Comparison of ENCODE assay signal across 11 cellular contexts in genomic region chr1:32361308-32361673, GRCh38. TPM values are rescaled to one million over a fixed set of nuclear protein-coding genes. Genes with fewer than 3 reads are reported as not detected.
DNase-seq lines count a peak whose midpoint lies in the region; ATAC-seq and TF ChIP-seq lines count a peak whose summit lies in the region.
"Had no signal": no experiment of that assay in that cellular context is flagged by ENCODE, and none has a peak within 500 bp of the region (broad histone marks: within the 10 kb centered on the region; RNA-seq: fewer than 3 reads in every experiment).

No MANE protein-coding gene starts in this region.

- no peak for DNase-seq in coronary artery (ENCODE audit: low spot score)
- no peak for DNase-seq in naive thymus-derived CD8-positive, alpha-beta T cell
- DNase-seq in tibial artery: no peak
- no peak for DNase-seq in NCI-H1048 (lab: John Stamatoyannopoulos, UW)
- DNase-seq: activated CD4-positive, alpha-beta T cell treated with anti-CD3 and anti-CD28 coated beads, Interleukin-2, amount 10 ng/mL, durations not matched to agents 7 days and 5 days; DMS79; IMR-90 had no signal

- intact Hi-C loops in tibial artery (cut with DNase I; ENCODE audit: low total_unique reads): no loop called here

- H3K4me1 Mint-ChIP-seq in naive thymus-derived CD8-positive, alpha-beta T cell: peaks cover 16 to 37% (median 25%) of the 10 kb centered on the region in 4 donors

- TF ChIP-seq CTCF in OCI-LY1 (IDR thresholded peaks at IDR 0.05; ENCODE audit: low read length) (no peak), coronary artery (IDR thresholded peaks at IDR 0.05) (no peak), tibial artery (IDR thresholded peaks at IDR 0.05) (no peak)

- peak overlapping the region; percentile 58 for H3K4me2 ChIP-seq in OCI-LY1 (ENCODE audit: low read length)

- H3K27ac Mint-ChIP-seq in naive thymus-derived CD8-positive, alpha-beta T cell: peak overlapping the region in 1 of 10 donors; percentile 92

- no peak overlapping the region for H3K9ac ChIP-seq in OCI-LY1 (ENCODE audit: low read length)

- H3K9me2 ChIP-seq in OCI-LY1 (ENCODE audit: low read depth, low read length): no peaks in the 10 kb centered on the region

- H3K9me3 Mint-ChIP-seq in naive thymus-derived CD8-positive, alpha-beta T cell: no peaks in the 10 kb centered on the region
- H3K9me3 Mint-ChIP-seq: activated CD4-positive, alpha-beta T cell treated with anti-CD3 and anti-CD28 coated beads, Interleukin-2, amount 10 ng/mL, durations not matched to agents 7 days and 5 days had no signal

- no peak overlapping the region for H2AFZ ChIP-seq in OCI-LY1 (ENCODE audit: low read length)

- H3K9me3 ChIP-seq in OCI-LY1 (ENCODE audit: low read length): no peaks in the 10 kb centered on the region
- H3K9me3 ChIP-seq in tibial artery: no peaks in the 10 kb centered on the region

- no peaks in the 10 kb centered on the region for H3F3A ChIP-seq in OCI-LY1 (ENCODE audit: insufficient read depth, low read length)

- H3K79me2 ChIP-seq in OCI-LY1 (ENCODE audit: insufficient read depth, low read length): no peaks in the 10 kb centered on the region

- peaks cover 0 to 10% (median 2%) of the 10 kb centered on the region in 3 donors for H3K36me3 Mint-ChIP-seq in naive thymus-derived CD8-positive, alpha-beta T cell

- POLR2A ChIA-PET in naive thymus-derived CD8-positive, alpha-beta T cell (lab: Charles Lee): interaction anchor here (0.7 to 3.3 kb wide), 5 partner anchors 9 to 112 kb away, joined by 3 to 16 read pairs (median 6); partner anchors contain the start of gene MARCKSL1

- ATAC-seq in naive thymus-derived CD8-positive, alpha-beta T cell: peak; percentile 3 to 7
- ATAC-seq in GM21619 (IDR thresholded peaks at IDR 0.05; ENCODE audit: unreplicated experiment): no peak
- ATAC-seq in HG02852 (IDR thresholded peaks at IDR 0.05; ENCODE audit: unreplicated experiment): no peak

- peak overlapping the region in 5 of 10 donors; percentile 68 to 85 (median 79) for H3K4me3 Mint-ChIP-seq in naive thymus-derived CD8-positive, alpha-beta T cell

- peak overlapping the region; percentile 32 for H3K4me3 ChIP-seq in OCI-LY1 (ENCODE audit: low read depth, low read length, poor library complexity, severe bottlenecking)
- peak overlapping the region; percentile 74 for H3K4me3 ChIP-seq in coronary artery
- peak overlapping the region; percentile 36 to 54 for H3K4me3 ChIP-seq in tibial artery

- H3K4me1 ChIP-seq in OCI-LY1 (ENCODE audit: insufficient read depth, low read length, severe bottlenecking) (peaks cover 14% of the 10 kb centered on the region), tibial artery (peaks cover 0 to 20% (median 14%) of the 10 kb centered on the region in 4 donors)

- no peaks in the 10 kb centered on the region for H3K27me3 ChIP-seq in OCI-LY1 (ENCODE audit: insufficient read depth, low read length)
- no peaks in the 10 kb centered on the region for H3K27me3 ChIP-seq in tibial artery

- peaks cover 0 to 3% (median 0%) of the 10 kb centered on the region in 5 donors for H3K27me3 Mint-ChIP-seq in naive thymus-derived CD8-positive, alpha-beta T cell

- H3K27ac ChIP-seq in OCI-LY1 (ENCODE audit: low read depth, low read length, poor library complexity, severe bottlenecking) (no peak overlapping the region), coronary artery (peak overlapping the region; percentile 16 to 65), tibial artery (peak overlapping the region; percentile 44 to 56)

- H3K36me3 ChIP-seq in OCI-LY1 (ENCODE audit: insufficient read depth, low read length) (peaks cover 26% of the 10 kb centered on the region), tibial artery (peaks cover 8 to 32% (median 19%) of the 10 kb centered on the region in 3 donors)

- H4K20me1 ChIP-seq in OCI-LY1 (ENCODE audit: insufficient read depth, low read length): no peaks in the 10 kb centered on the region

RNA-seq across cellular contexts. Expression of gene FAM229A, which starts 1.0 kb away (rescaled TPM):
- total RNA-seq in naive thymus-derived CD8-positive, alpha-beta T cell: 10 to 100 TPM; 28.7 to 30.7 TPM
- polyA plus RNA-seq in naive thymus-derived CD8-positive, alpha-beta T cell: under 1 TPM; 0.06 to 0.47 (median 0.14) TPM

RNA-seq across cellular contexts. Expression of gene TSSK3, which starts 1.0 kb away (rescaled TPM):
- total RNA-seq in naive thymus-derived CD8-positive, alpha-beta T cell: 1 to 10 TPM; 2.9 to 3.7 TPM
- polyA plus RNA-seq in naive thymus-derived CD8-positive, alpha-beta T cell: 1 to 10 TPM in 2 of 3 donors, under 1 TPM in 1; 0.20 to 2.5 (median 2.0) TPM
- total RNA-seq: IMR-90 had no signal
- polyA plus RNA-seq: neural cell had no signal

RNA-seq across cellular contexts. Expression of gene MARCKSL1, which starts 25.3 kb away (rescaled TPM):
- 10 to 100 TPM; 39.1 to 41.1 TPM for total RNA-seq in naive thymus-derived CD8-positive, alpha-beta T cell
- polyA plus RNA-seq in naive thymus-derived CD8-positive, alpha-beta T cell: 10 to 100 TPM; 37.8 to 81.4 (median 72.7) TPM

RNA-seq across cellular contexts. Expression of gene BSDC1, which starts 33.0 kb away (rescaled TPM):
- total RNA-seq in naive thymus-derived CD8-positive, alpha-beta T cell: 100 to 1,000 TPM; 112 to 113 TPM
- 10 to 100 TPM; 29.5 to 39.6 (median 31.1) TPM for polyA plus RNA-seq in naive thymus-derived CD8-positive, alpha-beta T cell

Comparison
In these comparisons a context has a peak if more than half of its experiments do, and no peak if none do; other contexts are left out.
1. ATAC-seq: peak in naive thymus-derived CD8-positive, alpha-beta T cell (2 of 2); none in GM21619 (single experiment) and HG02852 (single experiment).
2. Peak in every context shown above with its lines, with median percentiles within 50 percentile points of each other: H3K4me3 ChIP-seq.